ENCODE assay signal across 19 cellular contexts in genomic region chr9:99235069-99235468, GRCh38. TPM values are rescaled to one million over a fixed set of nuclear protein-coding genes. Genes with fewer than 3 reads are reported as not detected.
A peak's percentile ranks its signal among the peaks of the same experiment; 100 is the strongest.
DNase-seq lines count a peak whose midpoint lies in the region; ATAC-seq and TF ChIP-seq lines count a peak whose summit lies in the region.
"Had no signal": no experiment of that assay in that cellular context is flagged by ENCODE, and none has a peak within 500 bp of the region (broad histone marks: within the 10 kb centered on the region; RNA-seq: fewer than 3 reads in every experiment).

No MANE protein-coding gene starts in this region.

- H3K9me3 ChIP-seq in DOHH2 (ENCODE audit: control insufficient read depth, insufficient read depth, low read length), result peaks cover 7% of the 10 kb centered on the region; the same call in 1 of the 2 replicates
- no peaks in the 10 kb centered on the region for H3K9me3 ChIP-seq in gastrocnemius medialis
- no peaks in the 10 kb centered on the region for H3K9me3 ChIP-seq in vagina
- H3K9me3 ChIP-seq: A549, BLaER1, SJSA1 had no signal

- no peak for ATAC-seq in gastrocnemius medialis
- no peak for ATAC-seq in GM19351 (IDR thresholded peaks at IDR 0.05; ENCODE audit: unreplicated experiment)
- ATAC-seq in naive thymus-derived CD8-positive, alpha-beta T cell, result no peak
- ATAC-seq: A549, Panc1 had no signal

- H3K9me2 ChIP-seq in DOHH2 (replicated peaks; ENCODE audit: control insufficient read depth, low read length), result no peaks in the 10 kb centered on the region

- no peaks in the 10 kb centered on the region for H3K27me3 ChIP-seq in DOHH2 (ENCODE audit: control insufficient read depth, low read length)
- H3K27me3 ChIP-seq in gastrocnemius medialis, result no peaks in the 10 kb centered on the region
- no peaks in the 10 kb centered on the region for H3K27me3 ChIP-seq in vagina
- H3K27me3 ChIP-seq: BLaER1, SJSA1 had no signal

- peaks cover 21 to 36% (median 25%) of the 10 kb centered on the region in 3 donors for H3K4me1 Mint-ChIP-seq in IgD-negative memory B cell
- peaks cover 4 to 19% (median 6%) of the 10 kb centered on the region in 4 donors for H3K4me1 Mint-ChIP-seq in naive thymus-derived CD8-positive, alpha-beta T cell

- no peak for TF ChIP-seq CTCF in DOHH2 (IDR thresholded peaks at IDR 0.05; ENCODE audit: low read depth, low read length, poor library complexity, severe bottlenecking)
- no peak for TF ChIP-seq CTCF in gastrocnemius medialis (IDR thresholded peaks at IDR 0.05 in 4 of 5, conservative IDR thresholded peaks at IDR 0.05 in 1 of 5)
- no peak for TF ChIP-seq CTCF in vagina (IDR thresholded peaks at IDR 0.05)

- no peaks in the 10 kb centered on the region for H4K20me1 ChIP-seq in DOHH2 (ENCODE audit: control insufficient read depth, insufficient read depth, low read depth, low read length)
- H4K20me1 ChIP-seq: BLaER1 had no signal

- H3F3A ChIP-seq in DOHH2 (ENCODE audit: control insufficient read depth, insufficient read depth), result peaks cover 28% of the 10 kb centered on the region

- no peaks in the 10 kb centered on the region for H3K9me3 Mint-ChIP-seq in IgD-negative memory B cell
- H3K9me3 Mint-ChIP-seq in naive thymus-derived CD8-positive, alpha-beta T cell, result no peaks in the 10 kb centered on the region
- H3K9me3 Mint-ChIP-seq: CD4-positive, alpha-beta memory T cell had no signal

- H3K4me1 ChIP-seq in DOHH2 (ENCODE audit: control insufficient read depth, low read length) (peaks cover 86% of the 10 kb centered on the region), gastrocnemius medialis (peaks cover 26 to 29% of the 10 kb centered on the region in 2 donors), vagina (no peaks in the 10 kb centered on the region)
- H3K4me1 ChIP-seq: A549, BLaER1, SJSA1 had no signal

- H3K27ac Mint-ChIP-seq in IgD-negative memory B cell, result peak overlapping the region; percentile 78 to 98 (median 93)
- peak overlapping the region in 1 of 10 donors; percentile 4 for H3K27ac Mint-ChIP-seq in naive thymus-derived CD8-positive, alpha-beta T cell

- H3K27ac ChIP-seq in DOHH2 (ENCODE audit: low read depth, low read length), result peak overlapping the region; percentile 94
- H3K27ac ChIP-seq in gastrocnemius medialis, result peak overlapping the region; percentile 72 to 76 (median 73)
- H3K27ac ChIP-seq in vagina, result no peak overlapping the region
- H3K27ac ChIP-seq: A549, BLaER1, SJSA1 had no signal

- POLR2A ChIA-PET in naive thymus-derived CD8-positive, alpha-beta T cell (lab: Charles Lee), result no interaction called here

- H3K79me2 ChIP-seq in DOHH2 (ENCODE audit: control insufficient read depth, low read length), result peaks cover 7% of the 10 kb centered on the region; the same call in 1 of the 2 replicates

- intact Hi-C loops in gastrocnemius medialis (cut with DNase I; ENCODE audit: low total_unique reads) (no loop called here), vagina (cut with DNase I) (no loop called here)

- DNase-seq in RPMI8226 (peak; percentile 56), gastrocnemius medialis (no peak), vagina (ENCODE audit: extremely low spot score in 2 of 2) (no peak), kidney glomerular epithelial cell (lab: John Stamatoyannopoulos, UW) (no peak)
- DNase-seq in naive thymus-derived CD8-positive, alpha-beta T cell, result no peak
- DNase-seq: Calu3; CD4-positive, alpha-beta memory T cell; GOT3; NCI-H1105; NCI-H2081; NCI-H510A; NCI-H774 had no signal

- no peaks in the 10 kb centered on the region for H3K27me3 Mint-ChIP-seq in IgD-negative memory B cell
- H3K27me3 Mint-ChIP-seq in naive thymus-derived CD8-positive, alpha-beta T cell, result no peaks in the 10 kb centered on the region
- H3K27me3 Mint-ChIP-seq: CD4-positive, alpha-beta memory T cell had no signal

- H3K4me2 ChIP-seq in DOHH2 (ENCODE audit: low read length), result peak overlapping the region; percentile 89
- H3K4me2 ChIP-seq: A549, BLaER1 had no signal

- H3K36me3 ChIP-seq in DOHH2 (ENCODE audit: control insufficient read depth, low read length) (peaks cover 70% of the 10 kb centered on the region), gastrocnemius medialis (peaks cover 0 to 7% of the 10 kb centered on the region in 2 donors), vagina (peaks cover 0 to 28% of the 10 kb centered on the region in 2 donors)

- H3K36me3 Mint-ChIP-seq in IgD-negative memory B cell, result peaks cover 8% of the 10 kb centered on the region
- peaks cover 2 to 56% (median 19%) of the 10 kb centered on the region in 3 donors for H3K36me3 Mint-ChIP-seq in naive thymus-derived CD8-positive, alpha-beta T cell

- TF ChIP-seq POLR2A in gastrocnemius medialis (IDR thresholded peaks at IDR 0.05), result no peak
- no peak for TF ChIP-seq POLR2A in vagina (IDR thresholded peaks at IDR 0.05)

- in situ Hi-C loops in gastrocnemius medialis (cut with MboI; ENCODE audit: low sequenced_read_pairs in 4 of 4), result no loop called here

- H3K4me3 Mint-ChIP-seq in IgD-negative memory B cell, result peak overlapping the region in 2 of 4 donors; percentile 61 to 87
- H3K4me3 Mint-ChIP-seq in naive thymus-derived CD8-positive, alpha-beta T cell, result no peak overlapping the region
- H3K4me3 Mint-ChIP-seq: CD4-positive, alpha-beta memory T cell had no signal

- H3K4me3 ChIP-seq in DOHH2 (ENCODE audit: low read length) (peak overlapping the region; percentile 68), gastrocnemius medialis (no peak overlapping the region), vagina (no peak overlapping the region)
- H3K4me3 ChIP-seq: A549, BLaER1, SJSA1 had no signal

RNA-seq across cellular contexts. Expression of gene SEC61B, which starts 13.0 kb away (rescaled TPM):
- polyA plus RNA-seq in IgD-negative memory B cell, result 298 TPM
- total RNA-seq in gastrocnemius medialis, result 10 to 100 TPM; 20.5 to 50.5 (median 24.9) TPM
- total RNA-seq in vagina, result 80.8 TPM
- total RNA-seq in naive thymus-derived CD8-positive, alpha-beta T cell, result 10 to 100 TPM; 47.4 to 48.1 TPM
- 100 to 1,000 TPM; 218 to 285 (median 263) TPM for polyA plus RNA-seq in naive thymus-derived CD8-positive, alpha-beta T cell

RNA-seq across cellular contexts. Expression of gene ALG2, which starts 13.3 kb away (rescaled TPM):
- polyA plus RNA-seq in IgD-negative memory B cell, result 24.7 TPM
- total RNA-seq in gastrocnemius medialis (10 to 100 TPM; 12.3 to 19.9 (median 14.7) TPM), vagina (30.0 TPM)
- total RNA-seq in naive thymus-derived CD8-positive, alpha-beta T cell, result 10 to 100 TPM; 17.3 to 21.9 TPM
- polyA plus RNA-seq in naive thymus-derived CD8-positive, alpha-beta T cell, result 10 to 100 TPM; 16.1 to 23.7 (median 17.8) TPM
